ENCODE assay signal across 8 cellular contexts in the genomic region with DNA sequence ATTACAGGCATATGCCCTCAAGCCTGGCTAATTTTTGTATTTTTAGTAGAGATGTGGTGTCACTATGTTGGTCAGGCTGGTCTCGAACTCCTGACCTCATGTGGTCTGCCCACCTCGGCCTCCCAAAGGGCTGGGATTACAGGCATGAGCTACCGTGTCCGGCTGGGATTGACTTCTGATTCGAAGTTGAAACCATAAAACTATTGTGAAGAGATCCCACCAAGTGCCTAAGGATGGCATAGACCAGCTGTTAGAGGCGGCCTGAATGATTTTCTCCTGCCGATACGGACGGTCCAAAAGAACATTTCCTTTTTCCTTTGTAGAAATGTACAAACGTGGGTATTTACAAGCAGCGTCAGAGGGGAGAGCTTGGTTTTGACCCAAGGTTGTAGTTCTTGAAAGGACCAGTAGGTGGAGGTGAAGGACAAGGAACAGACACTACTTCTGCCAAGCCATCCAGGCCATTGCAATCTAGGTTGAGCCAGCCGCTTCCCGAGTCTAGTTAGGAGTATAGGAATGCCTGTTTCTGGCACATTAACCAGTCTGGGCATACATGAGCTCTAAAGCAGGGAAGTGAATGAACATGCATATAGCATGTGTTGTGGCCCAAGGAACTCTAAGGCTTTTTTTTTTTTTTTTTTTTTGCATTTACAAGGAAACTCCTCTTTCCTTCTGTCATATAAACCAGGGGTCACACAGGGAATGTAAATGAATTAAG. TPM values are rescaled to one million over a fixed set of nuclear protein-coding genes. Genes with fewer than 3 reads are reported as not detected.
A peak's percentile ranks its signal among the peaks of the same experiment; 100 is the strongest.
DNase-seq lines count a peak whose midpoint lies in the region; ATAC-seq and TF ChIP-seq lines count a peak whose summit lies in the region.

No MANE protein-coding gene starts in this region.

- H3K9ac ChIP-seq in skeletal muscle satellite cell (ENCODE audit: low read depth, low read length), result peak overlapping the region; percentile 56

- no peaks in the 10 kb centered on the region for H3K9me3 ChIP-seq in BE2C
- no peaks in the 10 kb centered on the region for H3K9me3 ChIP-seq in ascending aorta
- H3K9me3 ChIP-seq in skeletal muscle satellite cell (replicated peaks; ENCODE audit: low read length), result no peaks in the 10 kb centered on the region

- TF ChIP-seq CTCF in BE2C (IDR thresholded peaks at IDR 0.05; ENCODE audit: low read depth, low read length), result peak; percentile 96
- peak; percentile 81 to 93 (median 87) for TF ChIP-seq CTCF in ascending aorta (IDR thresholded peaks at IDR 0.05)

- no peak overlapping the region for H3K4me3 ChIP-seq in BE2C (ENCODE audit: low read depth, low read length)
- H3K4me3 ChIP-seq in ascending aorta, result no peak overlapping the region
- peak overlapping the region; percentile 8 for H3K4me3 ChIP-seq in skeletal muscle satellite cell (ENCODE audit: low read length)

- ATAC-seq in GM21529 (IDR thresholded peaks at IDR 0.05; ENCODE audit: unreplicated experiment), result peak; percentile 57

- intact Hi-C loops in ascending aorta (cut with DNase I), result loop anchor here (2.0 to 5.0 kb wide), 3 partner anchors 319 to 1095 kb away; no protein-coding TSS in a partner anchor

- no peaks in the 10 kb centered on the region for H3K36me3 ChIP-seq in BE2C
- H3K36me3 ChIP-seq in ascending aorta, result no peaks in the 10 kb centered on the region
- no peaks in the 10 kb centered on the region for H3K36me3 ChIP-seq in skeletal muscle satellite cell (ENCODE audit: insufficient read depth, low read length)

- peak overlapping the region; percentile 63 for H3K4me2 ChIP-seq in skeletal muscle satellite cell (ENCODE audit: low read length)

- no peak overlapping the region for H3K27ac ChIP-seq in ascending aorta

- no peaks in the 10 kb centered on the region for H3K4me1 ChIP-seq in BE2C
- H3K4me1 ChIP-seq in ascending aorta, result no peaks in the 10 kb centered on the region
- H3K4me1 ChIP-seq in skeletal muscle satellite cell (ENCODE audit: control insufficient read depth, insufficient read depth, low read length), result peaks cover 4% of the 10 kb centered on the region

- DNase-seq in BE2C, result peak; percentile 77
- peak; percentile 68 to 83 for DNase-seq in NCI-H1930 (lab: John Stamatoyannopoulos, UW)
- peak; percentile 25 for DNase-seq in T-helper 22 cell (ENCODE audit: low read depth)
- peak in 1 of 2 donors; percentile 87 for DNase-seq in ascending aorta (ENCODE audit: low spot score in 2 of 2)
- DNase-seq in hepatic stellate cell (ENCODE audit: low spot score), result peak; percentile 78
- no peak for DNase-seq in mesenteric fat pad (ENCODE audit: low spot score)

- peaks cover 24% of the 10 kb centered on the region for H3K27me3 ChIP-seq in BE2C
- H3K27me3 ChIP-seq in ascending aorta, result no peaks in the 10 kb centered on the region
- no peaks in the 10 kb centered on the region for H3K27me3 ChIP-seq in skeletal muscle satellite cell (ENCODE audit: control insufficient read depth, insufficient read depth, low read length)

RNA-seq across cellular contexts. Expression of a gene that starts 29.0 kb away (rescaled TPM):
- polyA plus RNA-seq in BE2C (2012; ENCODE audit: insufficient read depth, insufficient read length, low read depth), result 12.9 TPM
- total RNA-seq in ascending aorta, result 4.7 TPM
- total RNA-seq in skeletal muscle satellite cell (2012; rRNA removed), result 10.1 and 11.8 TPM in 2 replicates
- total RNA-seq in mesenteric fat pad, result 3.6 TPM

RNA-seq across cellular contexts. Expression of a gene that starts 29.3 kb away (rescaled TPM):
- 72.3 TPM for polyA plus RNA-seq in BE2C (2012; ENCODE audit: insufficient read depth, insufficient read length, low read depth)
- total RNA-seq in ascending aorta (37.5 TPM), mesenteric fat pad (34.2 TPM)
- total RNA-seq in skeletal muscle satellite cell (2012; rRNA removed), result 87.7 and 102 TPM in 2 replicates

RNA-seq across cellular contexts. Expression of a gene that starts 35.3 kb away (rescaled TPM):
- polyA plus RNA-seq in BE2C (2012; ENCODE audit: insufficient read depth, insufficient read length, low read depth), result 89.3 TPM
- total RNA-seq in ascending aorta, result 6.6 TPM
- 10.3 and 13.7 TPM in 2 replicates for total RNA-seq in skeletal muscle satellite cell (2012; rRNA removed)
- total RNA-seq in mesenteric fat pad, result 0.19 TPM

RNA-seq across cellular contexts. Expression of a gene that starts 56.4 kb away (rescaled TPM):
- 82.1 TPM for polyA plus RNA-seq in BE2C (2012; ENCODE audit: insufficient read depth, insufficient read length, low read depth)
- total RNA-seq in ascending aorta, result 22.5 TPM
- 18.8 and 19.3 TPM in 2 replicates for total RNA-seq in skeletal muscle satellite cell (2012; rRNA removed)
- total RNA-seq in mesenteric fat pad, result 42.0 TPM
